ENCODE assay signal across 37 cellular contexts in genomic region chr17:76626442-76626841, GRCh38. TPM values are rescaled to one million over a fixed set of nuclear protein-coding genes. Genes with fewer than 3 reads are reported as not detected.
"Had no signal": no experiment of that assay in that cellular context is flagged by ENCODE, and none has a peak within 500 bp of the region (broad histone marks: within the 10 kb centered on the region; RNA-seq: fewer than 3 reads in every experiment).

No MANE protein-coding gene starts in this region.

- H3K27ac Mint-ChIP-seq: activated CD4-positive, alpha-beta T cell treated with anti-CD3 and anti-CD28 coated beads for 36 hours; activated CD8-positive, alpha-beta memory T cell treated with anti-CD3 and anti-CD28 coated beads, Interleukin-2, amount 10 ng/mL, durations not matched to agents 7 days and 5 days; activated CD8-positive, alpha-beta T cell treated with anti-CD3 and anti-CD28 coated beads, Interleukin-2, amount 10 ng/mL, durations not matched to agents 7 days and 5 days; activated naive CD8-positive, alpha-beta T cell treated with anti-CD3 and anti-CD28 coated beads for 36 hours; natural killer cell; neural progenitor cell; stimulated activated effector memory CD8-positive, alpha-beta T cell treated with anti-CD3 and anti-CD28 coated beads, Interleukin-12 subunit alpha, Interleukin-12 subunit beta, amount 100 ng/mL, for 72 hours; stimulated activated naive CD8-positive, alpha-beta T cell treated with anti-CD3 and anti-CD28 coated beads, Interleukin-15, Interleukin-2, amounts not matched to agents 100 ng/mL and 50 ng/mL, for 24 hours; T-helper 2 cell treated with Interferon-gamma antibody and Interleukin-4, amounts not matched to agents 5 μg/mL and 100 μg/mL, for 36 hours had no signal

- H3K4me3 Mint-ChIP-seq: activated CD4-positive, alpha-beta T cell treated with anti-CD3 and anti-CD28 coated beads for 36 hours; activated CD8-positive, alpha-beta memory T cell treated with anti-CD3 and anti-CD28 coated beads, Interleukin-2, amount 10 ng/mL, durations not matched to agents 7 days and 5 days; activated CD8-positive, alpha-beta T cell treated with anti-CD3 and anti-CD28 coated beads, Interleukin-2, amount 10 ng/mL, durations not matched to agents 7 days and 5 days; activated naive CD8-positive, alpha-beta T cell treated with anti-CD3 and anti-CD28 coated beads for 36 hours; natural killer cell; neural progenitor cell; stimulated activated effector memory CD8-positive, alpha-beta T cell treated with anti-CD3 and anti-CD28 coated beads, Interleukin-12 subunit alpha, Interleukin-12 subunit beta, amount 100 ng/mL, for 72 hours; stimulated activated naive CD8-positive, alpha-beta T cell treated with anti-CD3 and anti-CD28 coated beads, Interleukin-15, Interleukin-2, amounts not matched to agents 100 ng/mL and 50 ng/mL, for 24 hours; T-helper 2 cell treated with Interferon-gamma antibody and Interleukin-4, amounts not matched to agents 5 μg/mL and 100 μg/mL, for 36 hours had no signal

- H3K4me1 ChIP-seq: colonic mucosa had no signal

- H3K9me3 ChIP-seq: adrenal gland, body of pancreas, colonic mucosa, gastroesophageal sphincter, psoas muscle, sigmoid colon, thoracic aorta had no signal

- DNase-seq: activated CD4-positive, alpha-beta T cell treated with anti-CD3 and anti-CD28 coated beads for 36 hours; activated CD4-positive, CD25-positive, alpha-beta regulatory T cell; activated CD8-positive, alpha-beta memory T cell treated with anti-CD3 and anti-CD28 coated beads, Interleukin-2, amount 10 ng/mL, durations not matched to agents 7 days and 5 days; activated CD8-positive, alpha-beta T cell treated with anti-CD3 and anti-CD28 coated beads, Interleukin-2, amount 10 ng/mL, durations not matched to agents 7 days and 5 days; activated naive CD4-positive, alpha-beta T cell; activated naive CD8-positive, alpha-beta T cell treated with anti-CD3 and anti-CD28 coated beads for 36 hours; activated T-cell treated with anti-CD3 and anti-CD28 coated beads, Interleukin-2, amount 50 U/mL, for 48 hours; adrenal gland; aorta; body of pancreas; cerebellar nuclear complex; colonic mucosa; effector CD8-positive, alpha-beta T cell; erythroblast; left cardiac atrium; mesendoderm; natural killer cell; occipital lobe; psoas muscle; sigmoid colon; small intestine; stimulated activated CD4-positive, alpha-beta T cell treated with anti-CD3 and anti-CD28 coated beads, Interleukin-4, amount 100 ng/mL, for 24 hours; trophoblast cell had no signal

- H3K27me3 Mint-ChIP-seq: activated naive CD8-positive, alpha-beta T cell treated with anti-CD3 and anti-CD28 coated beads for 36 hours; stimulated activated naive CD8-positive, alpha-beta T cell treated with anti-CD3 and anti-CD28 coated beads, Interleukin-15, Interleukin-2, amounts not matched to agents 100 ng/mL and 50 ng/mL, for 24 hours had no signal

- H3K4me3 ChIP-seq: adrenal gland, body of pancreas, cardiac muscle cell, colonic mucosa, gastroesophageal sphincter, hepatocyte, neural progenitor cell, psoas muscle, sigmoid colon, thoracic aorta had no signal

- ATAC-seq: activated CD4-positive, alpha-beta T cell treated with anti-CD3 and anti-CD28 coated beads for 36 hours; activated CD8-positive, alpha-beta memory T cell treated with anti-CD3 and anti-CD28 coated beads, Interleukin-2, amount 10 ng/mL, durations not matched to agents 7 days and 5 days; activated CD8-positive, alpha-beta T cell treated with anti-CD3 and anti-CD28 coated beads, Interleukin-2, amount 10 ng/mL, durations not matched to agents 7 days and 5 days; body of pancreas; gastroesophageal sphincter; left cardiac atrium; natural killer cell; psoas muscle; stimulated activated effector memory CD8-positive, alpha-beta T cell treated with anti-CD3 and anti-CD28 coated beads, Interleukin-12 subunit alpha, Interleukin-12 subunit beta, amount 100 ng/mL, for 72 hours had no signal

- H3K36me3 ChIP-seq: adrenal gland, cardiac muscle cell, colonic mucosa, gastroesophageal sphincter, neural progenitor cell, sigmoid colon, thoracic aorta had no signal

- H3K36me3 Mint-ChIP-seq: activated CD8-positive, alpha-beta memory T cell treated with anti-CD3 and anti-CD28 coated beads, Interleukin-2, amount 10 ng/mL, durations not matched to agents 7 days and 5 days; activated naive CD8-positive, alpha-beta T cell treated with anti-CD3 and anti-CD28 coated beads for 36 hours; natural killer cell; neural progenitor cell; stimulated activated effector memory CD8-positive, alpha-beta T cell treated with anti-CD3 and anti-CD28 coated beads, Interleukin-12 subunit alpha, Interleukin-12 subunit beta, amount 100 ng/mL, for 72 hours had no signal

- H3K9me3 Mint-ChIP-seq: activated naive CD8-positive, alpha-beta T cell treated with anti-CD3 and anti-CD28 coated beads for 36 hours; natural killer cell; neural progenitor cell; stimulated activated effector memory CD8-positive, alpha-beta T cell treated with anti-CD3 and anti-CD28 coated beads, Interleukin-12 subunit alpha, Interleukin-12 subunit beta, amount 100 ng/mL, for 72 hours; stimulated activated naive CD8-positive, alpha-beta T cell treated with anti-CD3 and anti-CD28 coated beads, Interleukin-15, Interleukin-2, amounts not matched to agents 100 ng/mL and 50 ng/mL, for 24 hours; T-helper 2 cell treated with Interferon-gamma antibody and Interleukin-4, amounts not matched to agents 5 μg/mL and 100 μg/mL, for 36 hours had no signal

- H3K27ac ChIP-seq: adrenal gland, body of pancreas, cardiac muscle cell, colonic mucosa, gastroesophageal sphincter, hepatocyte, neural progenitor cell, parathyroid adenoma, psoas muscle, sigmoid colon, thoracic aorta had no signal

- FAIRE-seq: endometrium, keratinocyte, small intestine had no signal

- H3K27me3 ChIP-seq: adrenal gland, body of pancreas, colonic mucosa, gastroesophageal sphincter, hepatocyte, sigmoid colon had no signal

RNA-seq across cellular contexts. Expression of gene ST6GALNAC1, which starts 17.1 kb away (rescaled TPM):
- total RNA-seq: activated CD8-positive, alpha-beta memory T cell treated with anti-CD3 and anti-CD28 coated beads, Interleukin-2, amount 10 ng/mL, durations not matched to agents 7 days and 5 days; activated CD8-positive, alpha-beta T cell treated with anti-CD3 and anti-CD28 coated beads, Interleukin-2, amount 10 ng/mL, durations not matched to agents 7 days and 5 days; activated naive CD8-positive, alpha-beta T cell treated with anti-CD3 and anti-CD28 coated beads for 36 hours; cardiac muscle cell; dermis microvascular lymphatic vessel endothelial cell; fibroblast of lung; fibroblast of villous mesenchyme had no signal

RNA-seq across cellular contexts. Expression of gene ST6GALNAC2, which starts 40.8 kb away (rescaled TPM):
- total RNA-seq: activated CD8-positive, alpha-beta memory T cell treated with anti-CD3 and anti-CD28 coated beads, Interleukin-2, amount 10 ng/mL, durations not matched to agents 7 days and 5 days; activated CD8-positive, alpha-beta T cell treated with anti-CD3 and anti-CD28 coated beads, Interleukin-2, amount 10 ng/mL, durations not matched to agents 7 days and 5 days; activated naive CD8-positive, alpha-beta T cell treated with anti-CD3 and anti-CD28 coated beads for 36 hours; occipital lobe had no signal
